1 cellular context compared by ENCODE assay signal in the genomic region with DNA sequence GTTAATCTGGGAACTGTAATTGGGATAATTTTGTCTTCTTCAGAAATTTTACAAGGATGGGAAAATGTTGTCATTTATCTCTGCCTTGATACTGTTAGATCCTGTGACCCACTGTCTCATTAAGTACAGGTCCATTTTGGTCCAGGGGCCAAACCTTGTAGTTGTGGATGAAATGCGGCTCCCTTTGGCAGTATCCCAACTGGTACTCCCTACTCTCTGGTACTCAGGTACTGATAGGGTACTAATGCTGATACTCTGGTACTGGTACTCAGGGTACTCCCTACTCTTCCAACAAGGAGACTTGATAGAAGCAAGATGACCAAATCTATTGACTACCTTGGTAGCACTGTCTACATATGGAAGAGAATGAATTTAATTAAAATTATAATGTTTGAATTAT.
TF ChIP-seq lines count a peak whose summit lies in the region.

No MANE protein-coding gene starts in this region.

TF ChIP-seq in GM23338, 12 proteins besides CTCF, POLR2A, EP300 and RAD21 (continued from another document):
- TF ChIP-seq, protein P1, sequence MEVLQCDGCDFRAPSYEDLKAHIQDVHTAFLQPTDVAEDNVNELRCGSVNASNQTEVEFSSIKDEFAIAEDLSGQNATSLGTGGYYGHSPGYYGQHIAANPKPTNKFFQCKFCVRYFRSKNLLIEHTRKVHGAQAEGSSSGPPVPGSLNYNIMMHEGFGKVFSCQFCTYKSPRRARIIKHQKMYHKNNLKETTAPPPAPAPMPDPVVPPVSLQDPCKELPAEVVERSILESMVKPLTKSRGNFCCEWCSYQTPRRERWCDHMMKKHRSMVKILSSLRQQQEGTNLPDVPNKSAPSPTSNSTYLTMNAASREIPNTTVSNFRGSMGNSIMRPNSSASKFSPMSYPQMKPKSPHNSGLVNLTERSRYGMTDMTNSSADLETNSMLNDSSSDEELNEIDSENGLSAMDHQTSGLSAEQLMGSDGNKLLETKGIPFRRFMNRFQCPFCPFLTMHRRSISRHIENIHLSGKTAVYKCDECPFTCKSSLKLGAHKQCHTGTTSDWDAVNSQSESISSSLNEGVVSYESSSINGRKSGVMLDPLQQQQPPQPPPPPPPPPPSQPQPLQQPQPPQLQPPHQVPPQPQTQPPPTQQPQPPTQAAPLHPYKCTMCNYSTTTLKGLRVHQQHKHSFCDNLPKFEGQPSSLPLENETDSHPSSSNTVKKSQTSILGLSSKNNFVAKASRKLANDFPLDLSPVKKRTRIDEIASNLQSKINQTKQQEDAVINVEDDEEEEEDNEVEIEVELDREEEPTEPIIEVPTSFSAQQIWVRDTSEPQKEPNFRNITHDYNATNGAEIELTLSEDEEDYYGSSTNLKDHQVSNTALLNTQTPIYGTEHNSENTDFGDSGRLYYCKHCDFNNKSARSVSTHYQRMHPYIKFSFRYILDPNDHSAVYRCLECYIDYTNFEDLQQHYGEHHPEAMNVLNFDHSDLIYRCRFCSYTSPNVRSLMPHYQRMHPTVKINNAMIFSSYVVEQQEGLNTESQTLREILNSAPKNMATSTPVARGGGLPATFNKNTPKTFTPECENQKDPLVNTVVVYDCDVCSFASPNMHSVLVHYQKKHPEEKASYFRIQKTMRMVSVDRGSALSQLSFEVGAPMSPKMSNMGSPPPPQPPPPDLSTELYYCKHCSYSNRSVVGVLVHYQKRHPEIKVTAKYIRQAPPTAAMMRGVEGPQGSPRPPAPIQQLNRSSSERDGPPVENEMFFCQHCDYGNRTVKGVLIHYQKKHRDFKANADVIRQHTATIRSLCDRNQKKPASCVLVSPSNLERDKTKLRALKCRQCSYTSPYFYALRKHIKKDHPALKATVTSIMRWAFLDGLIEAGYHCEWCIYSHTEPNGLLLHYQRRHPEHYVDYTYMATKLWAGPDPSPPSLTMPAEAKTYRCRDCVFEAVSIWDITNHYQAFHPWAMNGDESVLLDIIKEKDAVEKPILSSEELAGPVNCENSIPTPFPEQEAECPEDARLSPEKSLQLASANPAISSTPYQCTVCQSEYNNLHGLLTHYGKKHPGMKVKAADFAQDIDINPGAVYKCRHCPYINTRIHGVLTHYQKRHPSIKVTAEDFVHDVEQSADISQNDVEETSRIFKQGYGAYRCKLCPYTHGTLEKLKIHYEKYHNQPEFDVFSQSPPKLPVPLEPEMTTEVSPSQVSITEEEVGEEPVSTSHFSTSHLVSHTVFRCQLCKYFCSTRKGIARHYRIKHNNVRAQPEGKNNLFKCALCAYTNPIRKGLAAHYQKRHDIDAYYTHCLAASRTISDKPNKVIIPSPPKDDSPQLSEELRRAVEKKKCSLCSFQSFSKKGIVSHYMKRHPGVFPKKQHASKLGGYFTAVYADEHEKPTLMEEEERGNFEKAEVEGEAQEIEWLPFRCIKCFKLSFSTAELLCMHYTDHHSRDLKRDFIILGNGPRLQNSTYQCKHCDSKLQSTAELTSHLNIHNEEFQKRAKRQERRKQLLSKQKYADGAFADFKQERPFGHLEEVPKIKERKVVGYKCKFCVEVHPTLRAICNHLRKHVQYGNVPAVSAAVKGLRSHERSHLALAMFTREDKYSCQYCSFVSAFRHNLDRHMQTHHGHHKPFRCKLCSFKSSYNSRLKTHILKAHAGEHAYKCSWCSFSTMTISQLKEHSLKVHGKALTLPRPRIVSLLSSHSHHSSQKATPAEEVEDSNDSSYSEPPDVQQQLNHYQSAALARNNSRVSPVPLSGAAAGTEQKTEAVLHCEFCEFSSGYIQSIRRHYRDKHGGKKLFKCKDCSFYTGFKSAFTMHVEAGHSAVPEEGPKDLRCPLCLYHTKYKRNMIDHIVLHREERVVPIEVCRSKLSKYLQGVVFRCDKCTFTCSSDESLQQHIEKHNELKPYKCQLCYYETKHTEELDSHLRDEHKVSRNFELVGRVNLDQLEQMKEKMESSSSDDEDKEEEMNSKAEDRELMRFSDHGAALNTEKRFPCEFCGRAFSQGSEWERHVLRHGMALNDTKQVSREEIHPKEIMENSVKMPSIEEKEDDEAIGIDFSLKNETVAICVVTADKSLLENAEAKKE (CRISPR knock-in tag; IDR thresholded peaks at IDR 0.05): no peak
- TF ChIP-seq, protein P2, sequence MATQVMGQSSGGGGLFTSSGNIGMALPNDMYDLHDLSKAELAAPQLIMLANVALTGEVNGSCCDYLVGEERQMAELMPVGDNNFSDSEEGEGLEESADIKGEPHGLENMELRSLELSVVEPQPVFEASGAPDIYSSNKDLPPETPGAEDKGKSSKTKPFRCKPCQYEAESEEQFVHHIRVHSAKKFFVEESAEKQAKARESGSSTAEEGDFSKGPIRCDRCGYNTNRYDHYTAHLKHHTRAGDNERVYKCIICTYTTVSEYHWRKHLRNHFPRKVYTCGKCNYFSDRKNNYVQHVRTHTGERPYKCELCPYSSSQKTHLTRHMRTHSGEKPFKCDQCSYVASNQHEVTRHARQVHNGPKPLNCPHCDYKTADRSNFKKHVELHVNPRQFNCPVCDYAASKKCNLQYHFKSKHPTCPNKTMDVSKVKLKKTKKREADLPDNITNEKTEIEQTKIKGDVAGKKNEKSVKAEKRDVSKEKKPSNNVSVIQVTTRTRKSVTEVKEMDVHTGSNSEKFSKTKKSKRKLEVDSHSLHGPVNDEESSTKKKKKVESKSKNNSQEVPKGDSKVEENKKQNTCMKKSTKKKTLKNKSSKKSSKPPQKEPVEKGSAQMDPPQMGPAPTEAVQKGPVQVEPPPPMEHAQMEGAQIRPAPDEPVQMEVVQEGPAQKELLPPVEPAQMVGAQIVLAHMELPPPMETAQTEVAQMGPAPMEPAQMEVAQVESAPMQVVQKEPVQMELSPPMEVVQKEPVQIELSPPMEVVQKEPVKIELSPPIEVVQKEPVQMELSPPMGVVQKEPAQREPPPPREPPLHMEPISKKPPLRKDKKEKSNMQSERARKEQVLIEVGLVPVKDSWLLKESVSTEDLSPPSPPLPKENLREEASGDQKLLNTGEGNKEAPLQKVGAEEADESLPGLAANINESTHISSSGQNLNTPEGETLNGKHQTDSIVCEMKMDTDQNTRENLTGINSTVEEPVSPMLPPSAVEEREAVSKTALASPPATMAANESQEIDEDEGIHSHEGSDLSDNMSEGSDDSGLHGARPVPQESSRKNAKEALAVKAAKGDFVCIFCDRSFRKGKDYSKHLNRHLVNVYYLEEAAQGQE (IDR thresholded peaks at IDR 0.05; ENCODE audit: unreplicated experiment): no peak
- TF ChIP-seq EZH2 (IDR thresholded peaks at IDR 0.05; ENCODE audit: low read depth, unreplicated experiment) (no peak), STAT1 (IDR thresholded peaks at IDR 0.05; ENCODE audit: unreplicated experiment) (no peak), CREB1 (CRISPR knock-in tag; IDR thresholded peaks at IDR 0.05; ENCODE audit: low read depth) (no peak)
